In genomic region chr17:20095366-20096080, GRCh38 we compare ENCODE assay signal across 8 cellular contexts.
A peak's percentile ranks its signal among the peaks of the same experiment; 100 is the strongest.
DNase-seq lines count a peak whose midpoint lies in the region; ATAC-seq, FAIRE-seq and TF ChIP-seq lines count a peak whose summit lies in the region.

No MANE protein-coding gene starts in this region.

- no peaks in the 10 kb centered on the region for H3K9me3 ChIP-seq in osteoblast (ENCODE audit: low read depth, low read length)

- no peak for TF ChIP-seq POLR2A in H54 (IDR thresholded peaks at IDR 0.05; ENCODE audit: low read depth, low read length)

- peak overlapping the region; percentile 88 for H2AFZ ChIP-seq in osteoblast (ENCODE audit: low read length)

- H3K79me2 ChIP-seq in osteoblast (ENCODE audit: insufficient read depth, low read length): no peaks in the 10 kb centered on the region

- no peaks in the 10 kb centered on the region for H3K27me3 ChIP-seq in osteoblast (ENCODE audit: insufficient read depth, low read length)

- no peak overlapping the region for H3K27ac ChIP-seq in osteoblast (ENCODE audit: low read depth, low read length)

- H3K4me2 ChIP-seq in osteoblast (ENCODE audit: insufficient read depth, low read length): peak overlapping the region; percentile 71

- H3K4me1 ChIP-seq in osteoblast (ENCODE audit: insufficient read depth, low read length): peaks cover 23% of the 10 kb centered on the region

- TF ChIP-seq CTCF in fibroblast of villous mesenchyme (IDR thresholded peaks at IDR 0.05; ENCODE audit: insufficient read depth, low read depth, low read length) (peak; percentile 46), osteoblast (IDR thresholded peaks at IDR 0.05; ENCODE audit: extremely low read depth, low read depth, low read length) (peak; percentile 42)

- no peaks in the 10 kb centered on the region for H4K20me1 ChIP-seq in osteoblast (ENCODE audit: insufficient read depth, low read length)

- peak; percentile 40 for DNase-seq in H54 (ENCODE audit: insufficient read length, low spot score)
- DNase-seq in SHP77 (lab: John Stamatoyannopoulos, UW): peak; percentile 91 to 95
- DNase-seq in fibroblast of villous mesenchyme (ENCODE audit: low read depth): peak; percentile 33
- DNase-seq in osteoblast (ENCODE audit: insufficient read length, low spot score, missing footprints): peak; percentile 71
- DNase-seq in LoVo (ENCODE audit: low spot score): no peak
- no peak for DNase-seq in OCI-M1 (lab: John Stamatoyannopoulos, UW)
- DNase-seq in NCI-H2107 (lab: John Stamatoyannopoulos, UW): no peak

- H3K4me3 ChIP-seq in fibroblast of villous mesenchyme (ENCODE audit: low read depth, low read length) (no peak overlapping the region), osteoblast (ENCODE audit: insufficient read depth, low read length) (peak overlapping the region; percentile 45)

- H3K36me3 ChIP-seq in osteoblast (ENCODE audit: insufficient read depth, low read length): no peaks in the 10 kb centered on the region

- no peak for ATAC-seq in GM21526 (IDR thresholded peaks at IDR 0.05; ENCODE audit: low FRiP score, unreplicated experiment)

- no peak for FAIRE-seq in H54 (lab: Jason Lieb, UNC)

Comparison
In these comparisons a context has a peak if more than half of its experiments do, and no peak if none do; other contexts are left out.
1. DNase-seq: peak in H54 (single experiment), SHP77 (2 of 2), fibroblast of villous mesenchyme (single experiment) and osteoblast (single experiment); none in LoVo (single experiment), OCI-M1 (single experiment) and NCI-H2107 (single experiment).